ENCODE assay signal across 9 cellular contexts in the genomic region with DNA sequence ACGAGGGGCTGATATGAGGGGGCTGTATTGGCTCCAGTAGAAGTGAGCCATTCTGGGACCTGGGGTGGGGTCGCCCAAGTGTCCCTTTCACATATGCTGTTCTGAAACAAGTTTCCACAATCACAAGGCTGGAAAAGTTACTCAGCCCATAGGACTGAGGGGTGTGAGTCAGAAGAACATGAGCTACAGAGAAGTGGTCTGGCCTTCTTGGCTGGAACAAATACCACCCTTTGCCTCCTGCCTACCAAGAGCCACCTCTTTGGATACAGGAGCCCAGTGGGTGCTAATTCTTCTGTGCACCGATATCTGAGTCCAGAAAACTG. TPM values are rescaled to one million over a fixed set of nuclear protein-coding genes. Genes with fewer than 3 reads are reported as not detected.
DNase-seq lines count a peak whose midpoint lies in the region; ATAC-seq, FAIRE-seq and TF ChIP-seq lines count a peak whose summit lies in the region.
"Had no signal": no experiment of that assay in that cellular context is flagged by ENCODE, and none has a peak within 500 bp of the region (broad histone marks: within the 10 kb centered on the region; RNA-seq: fewer than 3 reads in every experiment).

No MANE protein-coding gene starts in this region.

- 90 to 100% methylated on average over 2 to 3 of the region's 3 CpGs for WGBS in endodermal cell (ENCODE audit: insufficient coverage in 1 of 2, insufficient read length in 1 of 2), 2 experiments
- 63% methylated on average over 3 of the region's 3 CpGs for WGBS in prostate gland

- CTCF ChIA-PET in CD8-positive, alpha-beta T cell (lab: Charles Lee) = interaction anchor here (0.9 to 2.6 kb wide), 10 partner anchors 12 to 154 kb away, joined by 4 to 18 read pairs (median 6); partner anchors contain the start of genes MEF2D and TTC24

- no peaks in the 10 kb centered on the region for H3K9me3 Mint-ChIP-seq in CD8-positive, alpha-beta T cell
- no peaks in the 10 kb centered on the region for H3K9me3 Mint-ChIP-seq in endodermal cell

- TF ChIP-seq POLR2A in prostate gland (IDR thresholded peaks at IDR 0.05) = no peak
- no peak for TF ChIP-seq POLR2A in H54 (IDR thresholded peaks at IDR 0.05; ENCODE audit: low read depth, low read length)

- no peak for DNase-seq in CD8-positive, alpha-beta T cell
- DNase-seq in NCI-H226 (peak; percentile 31), endodermal cell (no peak), prostate gland (ENCODE audit: low spot score) (no peak), H54 (ENCODE audit: insufficient read length, low spot score) (no peak)
- no peak for DNase-seq in stimulated activated CD4-positive, alpha-beta T cell treated with anti-CD3 and anti-CD28 coated beads, Interleukin-2, amount 100 ng/mL, for 48 hours

- H3K27me3 ChIP-seq in CD8-positive, alpha-beta T cell (ENCODE audit: insufficient read depth, low read length) = no peaks in the 10 kb centered on the region
- H3K27me3 ChIP-seq in endodermal cell (ENCODE audit: control insufficient read depth, insufficient read depth, low read length, poor library complexity, severe bottlenecking) (no peaks in the 10 kb centered on the region), prostate gland (replicated peaks; ENCODE audit: insufficient read depth) (no peaks in the 10 kb centered on the region)
- H3K27me3 ChIP-seq: cardiac muscle cell had no signal

- H3K9me3 ChIP-seq in CD8-positive, alpha-beta T cell (ENCODE audit: low read length) = no peaks in the 10 kb centered on the region
- H3K9me3 ChIP-seq in endodermal cell (ENCODE audit: control insufficient read depth, low read length) (no peaks in the 10 kb centered on the region), prostate gland (no peaks in the 10 kb centered on the region)

- H3K4me3 ChIP-seq in CD8-positive, alpha-beta T cell (ENCODE audit: low read depth, low read length) = no peak overlapping the region
- H3K4me3 ChIP-seq in endodermal cell (ENCODE audit: low read length) (no peak overlapping the region), prostate gland (no peak overlapping the region)
- H3K4me3 ChIP-seq: cardiac muscle cell had no signal

- H3K9ac ChIP-seq in endodermal cell (ENCODE audit: extremely low read depth, low read length, poor library complexity, severe bottlenecking) = no peak overlapping the region

- ATAC-seq in CD8-positive, alpha-beta T cell = no peak
- no peak for ATAC-seq in GM19328 (IDR thresholded peaks at IDR 0.05; ENCODE audit: unreplicated experiment)
- no peak for ATAC-seq in HG03280 (IDR thresholded peaks at IDR 0.05; ENCODE audit: unreplicated experiment)

- peaks cover 4% of the 10 kb centered on the region for H3K4me1 ChIP-seq in CD8-positive, alpha-beta T cell (ENCODE audit: insufficient read depth, low read length)
- H3K4me1 ChIP-seq in endodermal cell (ENCODE audit: control insufficient read depth, insufficient read depth, low read length) (no peaks in the 10 kb centered on the region), prostate gland (replicated peaks) (no peaks in the 10 kb centered on the region)

- H3K4me3 Mint-ChIP-seq in CD8-positive, alpha-beta T cell = no peak overlapping the region
- no peak overlapping the region for H3K4me3 Mint-ChIP-seq in endodermal cell

- H3K36me3 ChIP-seq in CD8-positive, alpha-beta T cell (ENCODE audit: insufficient read depth, low read length) = no peaks in the 10 kb centered on the region
- H3K36me3 ChIP-seq in endodermal cell (ENCODE audit: control insufficient read depth, insufficient read depth, low read length) (no peaks in the 10 kb centered on the region), prostate gland (no peaks in the 10 kb centered on the region)
- H3K36me3 ChIP-seq: cardiac muscle cell had no signal

- POLR2A ChIA-PET in CD8-positive, alpha-beta T cell (lab: Charles Lee) = interaction anchor here (0.6 to 1.5 kb wide), 5 partner anchors 33 to 1826 kb away, joined by 3 to 23 read pairs (median 4); partner anchors contain the start of gene MEF2D

- H3K27ac Mint-ChIP-seq in CD8-positive, alpha-beta T cell = peak overlapping the region; percentile 100
- H3K27ac Mint-ChIP-seq in endodermal cell = peak overlapping the region; percentile 99

- intact Hi-C loops in CD8-positive, alpha-beta T cell (cut with DNase I, micrococcal nuclease) = loop anchor here in 1 of 2 experiments (5.0 kb wide), 1 partner anchor 199 kb away; no protein-coding TSS in a partner anchor
- intact Hi-C loops in prostate gland (cut with DNase I) = loop anchor here (5.0 kb wide), 1 partner anchor 149 kb away; no protein-coding TSS in a partner anchor

- no peak for FAIRE-seq in H54 (lab: Jason Lieb, UNC)

- H3K4me1 Mint-ChIP-seq in CD8-positive, alpha-beta T cell (ENCODE audit: low read depth) = peaks cover 17% of the 10 kb centered on the region
- peaks cover 5% of the 10 kb centered on the region for H3K4me1 Mint-ChIP-seq in endodermal cell

- H3K27me3 Mint-ChIP-seq in CD8-positive, alpha-beta T cell (ENCODE audit: low read depth) = no peaks in the 10 kb centered on the region
- no peaks in the 10 kb centered on the region for H3K27me3 Mint-ChIP-seq in endodermal cell (ENCODE audit: insufficient read depth)

- H3K27ac ChIP-seq in CD8-positive, alpha-beta T cell (ENCODE audit: low read depth, low read length) = no peak overlapping the region
- H3K27ac ChIP-seq in endodermal cell (ENCODE audit: low read depth, low read length) = no peak overlapping the region
- H3K27ac ChIP-seq in prostate gland = peak overlapping the region; percentile 99 to 100

- no peak for TF ChIP-seq CTCF in CD8-positive, alpha-beta T cell (IDR thresholded peaks at IDR 0.05)
- TF ChIP-seq CTCF in endodermal cell (conservative IDR thresholded peaks at IDR 0.05) (no peak), prostate gland (IDR thresholded peaks at IDR 0.05) (no peak)

- peaks cover 3% of the 10 kb centered on the region for H3K36me3 Mint-ChIP-seq in CD8-positive, alpha-beta T cell
- H3K36me3 Mint-ChIP-seq in endodermal cell (ENCODE audit: low read depth) = no peaks in the 10 kb centered on the region

RNA-seq across cellular contexts. Expression of gene MEF2D, which starts 42.4 kb away (rescaled TPM):
- total RNA-seq in CD8-positive, alpha-beta T cell = 100 to 1,000 TPM; 227 to 230 TPM
- 10 to 100 TPM; 10.5 to 12.8 TPM for total RNA-seq in endodermal cell
- polyA plus RNA-seq in endodermal cell (2013, experiment 1 of 2) = 11.5 TPM
- polyA plus RNA-seq in endodermal cell (2013, experiment 2 of 2) = 11.3 TPM
- 100 to 1,000 TPM in 1 of 2 donors, 10 to 100 TPM in 1; 52.1 to 128 TPM for total RNA-seq in prostate gland

Comparison
In these comparisons a context has a peak if more than half of its experiments do, and no peak if none do; other contexts are left out.
1. H3K27ac ChIP-seq: peak in prostate gland (2 of 2); none in CD8-positive, alpha-beta T cell (single experiment) and endodermal cell (single experiment).